Comparison of ENCODE assay signal across 1 cellular context in the genomic region with DNA sequence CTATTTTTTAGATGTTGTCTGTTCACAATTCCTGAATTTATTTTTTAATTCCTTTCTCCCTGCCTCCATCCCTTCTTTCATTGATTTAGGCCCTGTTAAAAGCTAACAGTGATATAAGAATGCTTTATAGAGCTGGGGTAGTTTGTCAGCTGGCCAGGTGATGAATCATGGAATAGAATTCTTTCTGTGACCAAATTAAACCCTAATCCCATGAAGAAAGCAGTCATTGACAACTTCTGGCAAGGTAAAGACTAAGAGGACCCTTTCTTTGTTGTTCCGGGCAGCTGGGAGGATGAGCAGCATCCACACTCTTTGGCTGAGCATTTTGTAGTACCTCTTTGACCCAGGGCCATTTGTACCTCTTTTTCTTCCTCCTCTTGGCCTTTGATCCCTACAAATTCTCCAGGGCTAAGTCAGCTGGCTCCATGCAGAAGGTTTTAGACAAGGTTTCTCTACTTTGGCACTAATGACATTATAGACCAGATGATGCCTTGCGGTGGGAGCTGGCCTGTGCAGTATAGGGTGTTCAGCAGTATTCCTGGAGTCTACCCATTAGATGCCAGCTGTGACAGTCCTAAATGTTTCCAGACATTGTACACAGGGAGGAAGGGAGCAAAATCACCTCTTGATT.
TF ChIP-seq lines count a peak whose summit lies in the region.

No MANE protein-coding gene starts in this region.

TF ChIP-seq in SK-N-SH, 30 proteins besides CTCF, POLR2A, EP300 and RAD21 (continued from another document):
- TF ChIP-seq, protein P1, sequence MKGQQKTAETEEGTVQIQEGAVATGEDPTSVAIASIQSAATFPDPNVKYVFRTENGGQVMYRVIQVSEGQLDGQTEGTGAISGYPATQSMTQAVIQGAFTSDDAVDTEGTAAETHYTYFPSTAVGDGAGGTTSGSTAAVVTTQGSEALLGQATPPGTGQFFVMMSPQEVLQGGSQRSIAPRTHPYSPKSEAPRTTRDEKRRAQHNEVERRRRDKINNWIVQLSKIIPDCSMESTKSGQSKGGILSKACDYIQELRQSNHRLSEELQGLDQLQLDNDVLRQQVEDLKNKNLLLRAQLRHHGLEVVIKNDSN (IDR thresholded peaks at IDR 0.05; ENCODE audit: borderline replicate concordance, low read depth), result no peak
- no peak for TF ChIP-seq EZH2phosphoT487 (IDR thresholded peaks at IDR 0.05; ENCODE audit: borderline replicate concordance, low read depth)
- TF ChIP-seq POLR2AphosphoS5 (IDR thresholded peaks at IDR 0.05; ENCODE audit: low read depth, low read length), result no peak
- TF ChIP-seq GABPA (IDR thresholded peaks at IDR 0.05; ENCODE audit: low read depth), result no peak
- no peak for TF ChIP-seq GATA2 (CRISPR knock-in tag; IDR thresholded peaks at IDR 0.05)
- TF ChIP-seq, protein P2, sequence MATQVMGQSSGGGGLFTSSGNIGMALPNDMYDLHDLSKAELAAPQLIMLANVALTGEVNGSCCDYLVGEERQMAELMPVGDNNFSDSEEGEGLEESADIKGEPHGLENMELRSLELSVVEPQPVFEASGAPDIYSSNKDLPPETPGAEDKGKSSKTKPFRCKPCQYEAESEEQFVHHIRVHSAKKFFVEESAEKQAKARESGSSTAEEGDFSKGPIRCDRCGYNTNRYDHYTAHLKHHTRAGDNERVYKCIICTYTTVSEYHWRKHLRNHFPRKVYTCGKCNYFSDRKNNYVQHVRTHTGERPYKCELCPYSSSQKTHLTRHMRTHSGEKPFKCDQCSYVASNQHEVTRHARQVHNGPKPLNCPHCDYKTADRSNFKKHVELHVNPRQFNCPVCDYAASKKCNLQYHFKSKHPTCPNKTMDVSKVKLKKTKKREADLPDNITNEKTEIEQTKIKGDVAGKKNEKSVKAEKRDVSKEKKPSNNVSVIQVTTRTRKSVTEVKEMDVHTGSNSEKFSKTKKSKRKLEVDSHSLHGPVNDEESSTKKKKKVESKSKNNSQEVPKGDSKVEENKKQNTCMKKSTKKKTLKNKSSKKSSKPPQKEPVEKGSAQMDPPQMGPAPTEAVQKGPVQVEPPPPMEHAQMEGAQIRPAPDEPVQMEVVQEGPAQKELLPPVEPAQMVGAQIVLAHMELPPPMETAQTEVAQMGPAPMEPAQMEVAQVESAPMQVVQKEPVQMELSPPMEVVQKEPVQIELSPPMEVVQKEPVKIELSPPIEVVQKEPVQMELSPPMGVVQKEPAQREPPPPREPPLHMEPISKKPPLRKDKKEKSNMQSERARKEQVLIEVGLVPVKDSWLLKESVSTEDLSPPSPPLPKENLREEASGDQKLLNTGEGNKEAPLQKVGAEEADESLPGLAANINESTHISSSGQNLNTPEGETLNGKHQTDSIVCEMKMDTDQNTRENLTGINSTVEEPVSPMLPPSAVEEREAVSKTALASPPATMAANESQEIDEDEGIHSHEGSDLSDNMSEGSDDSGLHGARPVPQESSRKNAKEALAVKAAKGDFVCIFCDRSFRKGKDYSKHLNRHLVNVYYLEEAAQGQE (IDR thresholded peaks at IDR 0.05; ENCODE audit: low read depth, low read length), result no peak
- no peak for TF ChIP-seq SMC3 (IDR thresholded peaks at IDR 0.05; ENCODE audit: low read depth, low read length)
- no peak for TF ChIP-seq TAF1 (IDR thresholded peaks at IDR 0.05; ENCODE audit: borderline replicate concordance, low read depth, low read length)
- no peak for TF ChIP-seq MEF2A (IDR thresholded peaks at IDR 0.05; ENCODE audit: borderline replicate concordance, low read depth)
- TF ChIP-seq, protein P3, sequence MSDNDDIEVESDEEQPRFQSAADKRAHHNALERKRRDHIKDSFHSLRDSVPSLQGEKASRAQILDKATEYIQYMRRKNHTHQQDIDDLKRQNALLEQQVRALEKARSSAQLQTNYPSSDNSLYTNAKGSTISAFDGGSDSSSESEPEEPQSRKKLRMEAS (IDR thresholded peaks at IDR 0.05; ENCODE audit: low read depth), result no peak
- no peak for TF ChIP-seq YY1 (IDR thresholded peaks at IDR 0.05; ENCODE audit: low read depth)
- TF ChIP-seq, protein P4, sequence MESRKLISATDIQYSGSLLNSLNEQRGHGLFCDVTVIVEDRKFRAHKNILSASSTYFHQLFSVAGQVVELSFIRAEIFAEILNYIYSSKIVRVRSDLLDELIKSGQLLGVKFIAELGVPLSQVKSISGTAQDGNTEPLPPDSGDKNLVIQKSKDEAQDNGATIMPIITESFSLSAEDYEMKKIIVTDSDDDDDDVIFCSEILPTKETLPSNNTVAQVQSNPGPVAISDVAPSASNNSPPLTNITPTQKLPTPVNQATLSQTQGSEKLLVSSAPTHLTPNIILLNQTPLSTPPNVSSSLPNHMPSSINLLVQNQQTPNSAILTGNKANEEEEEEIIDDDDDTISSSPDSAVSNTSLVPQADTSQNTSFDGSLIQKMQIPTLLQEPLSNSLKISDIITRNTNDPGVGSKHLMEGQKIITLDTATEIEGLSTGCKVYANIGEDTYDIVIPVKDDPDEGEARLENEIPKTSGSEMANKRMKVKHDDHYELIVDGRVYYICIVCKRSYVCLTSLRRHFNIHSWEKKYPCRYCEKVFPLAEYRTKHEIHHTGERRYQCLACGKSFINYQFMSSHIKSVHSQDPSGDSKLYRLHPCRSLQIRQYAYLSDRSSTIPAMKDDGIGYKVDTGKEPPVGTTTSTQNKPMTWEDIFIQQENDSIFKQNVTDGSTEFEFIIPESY (IDR thresholded peaks at IDR 0.05; ENCODE audit: borderline replicate concordance, low read depth), result no peak
